Comparison of ENCODE assay signal across 1 cellular context in the genomic region with DNA sequence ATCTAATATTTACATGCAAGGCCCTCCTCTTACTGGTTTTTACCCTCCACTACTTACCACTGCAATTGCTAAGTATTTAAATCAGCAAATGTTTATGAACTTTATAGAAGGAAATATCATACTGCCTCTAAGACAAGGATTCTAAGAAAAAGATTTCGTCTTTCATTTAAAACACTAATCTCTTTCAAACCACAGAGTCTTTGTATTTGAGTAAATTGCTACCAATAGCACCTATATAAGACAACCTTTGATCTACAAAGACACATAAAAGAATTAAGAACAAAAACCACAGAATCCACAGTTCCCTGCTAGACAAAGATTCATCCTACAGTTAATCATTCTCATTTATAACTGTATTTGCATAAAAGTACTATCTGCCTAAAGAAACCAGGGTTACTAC.
TF ChIP-seq lines count a peak whose summit lies in the region.

No MANE protein-coding gene starts in this region.

TF ChIP-seq in IMR-90, 13 proteins besides CTCF, POLR2A, EP300 and RAD21:
- TF ChIP-seq MAZ (IDR thresholded peaks at IDR 0.05; ENCODE audit: borderline replicate concordance, low read depth, low read length) (no peak), SMC3 (IDR thresholded peaks at IDR 0.05; ENCODE audit: low read depth, low read length) (no peak), RCOR1 (IDR thresholded peaks at IDR 0.05; ENCODE audit: insufficient replicate concordance, low read length) (no peak), BHLHE40 (IDR thresholded peaks at IDR 0.05; ENCODE audit: low read depth, low read length) (no peak), CHD1 (IDR thresholded peaks at IDR 0.05; ENCODE audit: low read depth, low read length) (no peak), RFX5 (IDR thresholded peaks at IDR 0.05; ENCODE audit: low read depth, low read length) (no peak), FOS (IDR thresholded peaks at IDR 0.05; ENCODE audit: low read depth, low read length) (no peak), MXI1 (IDR thresholded peaks at IDR 0.05; ENCODE audit: borderline replicate concordance, low read depth, low read length) (no peak), MAFK (IDR thresholded peaks at IDR 0.05; ENCODE audit: low read depth, low read length) (no peak), NFE2L2 (IDR thresholded peaks at IDR 0.05; ENCODE audit: low read depth, low read length) (no peak), CEBPB (IDR thresholded peaks at IDR 0.05; ENCODE audit: low read depth, low read length) (no peak)
- TF ChIP-seq, protein P1, sequence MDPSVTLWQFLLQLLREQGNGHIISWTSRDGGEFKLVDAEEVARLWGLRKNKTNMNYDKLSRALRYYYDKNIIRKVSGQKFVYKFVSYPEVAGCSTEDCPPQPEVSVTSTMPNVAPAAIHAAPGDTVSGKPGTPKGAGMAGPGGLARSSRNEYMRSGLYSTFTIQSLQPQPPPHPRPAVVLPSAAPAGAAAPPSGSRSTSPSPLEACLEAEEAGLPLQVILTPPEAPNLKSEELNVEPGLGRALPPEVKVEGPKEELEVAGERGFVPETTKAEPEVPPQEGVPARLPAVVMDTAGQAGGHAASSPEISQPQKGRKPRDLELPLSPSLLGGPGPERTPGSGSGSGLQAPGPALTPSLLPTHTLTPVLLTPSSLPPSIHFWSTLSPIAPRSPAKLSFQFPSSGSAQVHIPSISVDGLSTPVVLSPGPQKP (IDR thresholded peaks at IDR 0.05; ENCODE audit: borderline replicate concordance, low read depth, low read length): no peak
- TF ChIP-seq, protein P2, sequence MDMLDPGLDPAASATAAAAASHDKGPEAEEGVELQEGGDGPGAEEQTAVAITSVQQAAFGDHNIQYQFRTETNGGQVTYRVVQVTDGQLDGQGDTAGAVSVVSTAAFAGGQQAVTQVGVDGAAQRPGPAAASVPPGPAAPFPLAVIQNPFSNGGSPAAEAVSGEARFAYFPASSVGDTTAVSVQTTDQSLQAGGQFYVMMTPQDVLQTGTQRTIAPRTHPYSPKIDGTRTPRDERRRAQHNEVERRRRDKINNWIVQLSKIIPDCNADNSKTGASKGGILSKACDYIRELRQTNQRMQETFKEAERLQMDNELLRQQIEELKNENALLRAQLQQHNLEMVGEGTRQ (IDR thresholded peaks at IDR 0.05; ENCODE audit: low read depth, low read length): no peak
TF ChIP-seq in IMR-90: peak in this region for 0.
